ENCODE assay signal across 1 cellular context in genomic region chr3:172083995-172084409, GRCh38.
TF ChIP-seq lines count a peak whose summit lies in the region.

No MANE protein-coding gene starts in this region.

TF ChIP-seq in HepG2, 621 proteins besides CTCF, POLR2A, EP300 and RAD21 (continued from another document and continues in another):
- peak; percentile 85; the same call in 1 of the 2 replicates for TF ChIP-seq HOMEZ (CRISPR knock-in tag; IDR thresholded peaks at IDR 0.05; ENCODE audit: low read depth)
- no peak for TF ChIP-seq ZNF207 (IDR thresholded peaks at IDR 0.05; ENCODE audit: borderline replicate concordance)
- no peak for TF ChIP-seq ZSCAN20 (CRISPR knock-in tag; IDR thresholded peaks at IDR 0.05; ENCODE audit: borderline replicate concordance)
- no peak for TF ChIP-seq AHR (CRISPR knock-in tag; IDR thresholded peaks at IDR 0.05)
- no peak for TF ChIP-seq GRHL1 (CRISPR knock-in tag; conservative IDR thresholded peaks at IDR 0.05)
- TF ChIP-seq SUZ12 (IDR thresholded peaks at IDR 0.05; ENCODE audit: low read depth, low read length), result no peak
- TF ChIP-seq TBP (CRISPR knock-in tag; IDR thresholded peaks at IDR 0.05), result no peak
- peak; percentile 23 for TF ChIP-seq ASH2L (IDR thresholded peaks at IDR 0.05; ENCODE audit: insufficient read length, low read depth, low read length)
- TF ChIP-seq ZNF234 (CRISPR knock-in tag; conservative IDR thresholded peaks at IDR 0.05), result no peak
- peak; percentile 41; the same call in 1 of the 2 replicates for TF ChIP-seq ZNF317 (CRISPR knock-in tag; IDR thresholded peaks at IDR 0.05)
- 0 out of 2 replicates have a peak, but pooled peaks have one; percentile 45 for TF ChIP-seq HOXD1 (CRISPR knock-in tag; IDR thresholded peaks at IDR 0.05)
- peak; percentile 88 for TF ChIP-seq ARID5B (CRISPR knock-in tag; IDR thresholded peaks at IDR 0.05)
- no peak for TF ChIP-seq KLF11 (CRISPR knock-in tag; IDR thresholded peaks at IDR 0.05)
- TF ChIP-seq CHCHD3 (CRISPR knock-in tag; IDR thresholded peaks at IDR 0.05), result no peak
- no peak for TF ChIP-seq NFYC (CRISPR knock-in tag; IDR thresholded peaks at IDR 0.05)
- TF ChIP-seq ATF2 (CRISPR knock-in tag; IDR thresholded peaks at IDR 0.05), result peak; percentile 10; the same call in 1 of the 2 replicates
- TF ChIP-seq STAT6 (CRISPR knock-in tag; IDR thresholded peaks at IDR 0.05; ENCODE audit: borderline replicate concordance), result 0 out of 2 replicates have a peak, but pooled peaks have one; percentile 49
- TF ChIP-seq NR3C1 (CRISPR knock-in tag; IDR thresholded peaks at IDR 0.05), result no peak
- TF ChIP-seq FOSL2 (CRISPR knock-in tag; IDR thresholded peaks at IDR 0.05), result peak; percentile 62
- no peak for TF ChIP-seq ZNF841 (CRISPR knock-in tag; IDR thresholded peaks at IDR 0.05; ENCODE audit: borderline replicate concordance)
- peak; percentile 37; the same call in 1 of the 2 replicates for TF ChIP-seq MBD4 (IDR thresholded peaks at IDR 0.05; ENCODE audit: borderline replicate concordance, low read length)
- no peak for TF ChIP-seq ZUFSP (CRISPR knock-in tag; IDR thresholded peaks at IDR 0.05; ENCODE audit: borderline replicate concordance)
- no peak for TF ChIP-seq ZNF709 (CRISPR knock-in tag; IDR thresholded peaks at IDR 0.05)
- no peak for TF ChIP-seq ZBTB3 (CRISPR knock-in tag; IDR thresholded peaks at IDR 0.05; ENCODE audit: borderline replicate concordance, low read depth)
- TF ChIP-seq GATAD2A (CRISPR knock-in tag; IDR thresholded peaks at IDR 0.05), result peak; percentile 85
- TF ChIP-seq MXI1 (IDR thresholded peaks at IDR 0.05; ENCODE audit: borderline replicate concordance, low read depth, low read length), result no peak
- TF ChIP-seq PBX3 (CRISPR knock-in tag; IDR thresholded peaks at IDR 0.05; ENCODE audit: borderline replicate concordance), result no peak
- TF ChIP-seq TCF12 (IDR thresholded peaks at IDR 0.05), result no peak
- no peak for TF ChIP-seq TCF12 (CRISPR knock-in tag; IDR thresholded peaks at IDR 0.05)
- TF ChIP-seq GPN1 (CRISPR knock-in tag; IDR thresholded peaks at IDR 0.05; ENCODE audit: borderline replicate concordance), result no peak
- no peak; the same call in 1 of the 2 replicates for TF ChIP-seq KAT8 (CRISPR knock-in tag; IDR thresholded peaks at IDR 0.05)
- no peak for TF ChIP-seq JARID2 (CRISPR knock-in tag; IDR thresholded peaks at IDR 0.05; ENCODE audit: insufficient replicate concordance)
- TF ChIP-seq ZNF251 (CRISPR knock-in tag; IDR thresholded peaks at IDR 0.05), result no peak
- TF ChIP-seq ZBTB42 (CRISPR knock-in tag; IDR thresholded peaks at IDR 0.05), result no peak
- TF ChIP-seq ZNF280D (CRISPR knock-in tag; IDR thresholded peaks at IDR 0.05), result peak; percentile 95
- no peak for TF ChIP-seq E2F2 (CRISPR knock-in tag; IDR thresholded peaks at IDR 0.05; ENCODE audit: borderline replicate concordance)
- no peak for TF ChIP-seq XRCC5 (optimal IDR thresholded peaks at IDR 0.05; ENCODE audit: low read length)
- TF ChIP-seq ZNF263 (CRISPR knock-in tag; IDR thresholded peaks at IDR 0.05), result no peak
- no peak for TF ChIP-seq ZNF30 (CRISPR knock-in tag; IDR thresholded peaks at IDR 0.05)
- no peak for TF ChIP-seq KDM3A (CRISPR knock-in tag; IDR thresholded peaks at IDR 0.05; ENCODE audit: low read depth)
- TF ChIP-seq HNF4A (CRISPR knock-in tag; IDR thresholded peaks at IDR 0.05), result peak; percentile 89
- no peak for TF ChIP-seq THAP11 (CRISPR knock-in tag; IDR thresholded peaks at IDR 0.05)
- 0 out of 2 replicates have a peak, but pooled peaks have one; percentile 13 for TF ChIP-seq SP5 (CRISPR knock-in tag; IDR thresholded peaks at IDR 0.05; ENCODE audit: borderline replicate concordance, low read depth)
